8 cellular contexts compared by ENCODE assay signal in the genomic region with DNA sequence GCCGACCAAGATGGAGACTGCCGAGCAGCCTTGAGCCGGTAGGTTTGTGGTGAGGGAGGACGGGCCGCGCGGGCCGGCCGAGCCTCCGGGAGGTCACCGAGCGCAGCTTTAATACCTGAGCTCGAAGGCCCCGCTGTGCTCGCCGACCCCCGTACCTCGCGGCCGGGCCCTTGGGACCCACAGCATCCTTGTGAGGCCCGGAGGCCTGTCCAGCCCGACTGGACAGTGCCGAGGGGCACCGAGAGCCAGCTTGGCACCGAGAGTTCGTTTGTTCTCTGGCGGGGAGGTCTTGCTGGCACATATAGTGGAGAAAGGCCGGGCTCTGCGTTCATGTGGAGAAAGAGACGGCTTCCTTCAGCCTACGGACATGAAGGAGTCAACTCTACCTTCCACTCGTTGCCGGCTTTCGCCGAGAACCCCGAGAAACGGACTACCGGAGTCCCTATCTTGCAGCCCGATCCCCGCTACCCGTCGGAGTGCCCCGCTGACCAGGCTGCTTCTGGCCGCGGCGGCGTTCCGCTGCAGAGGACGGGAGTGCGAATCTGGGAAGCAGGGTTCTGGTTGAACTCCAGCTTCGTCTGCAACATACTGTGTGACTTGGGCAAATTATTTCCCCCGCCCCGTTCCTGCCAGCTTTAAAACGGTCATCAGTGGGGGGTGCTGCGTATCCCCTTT. TPM values are rescaled to one million over a fixed set of nuclear protein-coding genes. Genes with fewer than 3 reads are reported as not detected.
A peak's percentile ranks its signal among the peaks of the same experiment; 100 is the strongest.
DNase-seq lines count a peak whose midpoint lies in the region; ATAC-seq and TF ChIP-seq lines count a peak whose summit lies in the region.

No MANE protein-coding gene starts in this region.

- DNase-seq in naive thymus-derived CD8-positive, alpha-beta T cell: no peak
- DNase-seq in LoVo (ENCODE audit: low spot score) (no peak), NCI-H82 (lab: John Stamatoyannopoulos, UW) (no peak), NCI-H2081 (lab: John Stamatoyannopoulos, UW) (no peak), NCI-H1436 treated with DMSO at 0.1 percent for 48 hours (lab: John Stamatoyannopoulos, UW) (no peak)

- H3K27me3 Mint-ChIP-seq in naive thymus-derived CD8-positive, alpha-beta T cell: no peaks in the 10 kb centered on the region

- no peaks in the 10 kb centered on the region for H3F3A ChIP-seq in Loucy (ENCODE audit: low read depth)

- peaks cover 6% of the 10 kb centered on the region for H4K20me1 ChIP-seq in Loucy (ENCODE audit: insufficient read depth, low read length, poor library complexity, severe bottlenecking)

- peak; percentile 18 for ATAC-seq in GM18858 (IDR thresholded peaks at IDR 0.05; ENCODE audit: unreplicated experiment)
- no peak for ATAC-seq in naive thymus-derived CD8-positive, alpha-beta T cell

- peaks cover 5 to 25% (median 18%) of the 10 kb centered on the region in 4 donors for H3K4me1 Mint-ChIP-seq in naive thymus-derived CD8-positive, alpha-beta T cell

- POLR2A ChIA-PET in naive thymus-derived CD8-positive, alpha-beta T cell (lab: Charles Lee): interaction anchor here (0.6 to 8.2 kb wide), 20 partner anchors 14 to 1091 kb away, joined by 3 to 113 read pairs (median 4); a partner anchor contains a TSS

- no peak for TF ChIP-seq CTCF in Loucy (conservative IDR thresholded peaks at IDR 0.05; ENCODE audit: low read length)

- H3K27ac Mint-ChIP-seq in naive thymus-derived CD8-positive, alpha-beta T cell: peak overlapping the region; percentile 87 to 98 (median 95)

- peak overlapping the region; percentile 97 for H3K4me2 ChIP-seq in Loucy (ENCODE audit: low read depth, low read length, poor library complexity, severe bottlenecking)

- H3K27me3 ChIP-seq in Loucy (ENCODE audit: insufficient read depth, low read length, poor library complexity, severe bottlenecking) (no peaks in the 10 kb centered on the region), ectodermal cell (ENCODE audit: control insufficient read depth, insufficient read depth, low read length, poor library complexity, severe bottlenecking) (no peaks in the 10 kb centered on the region)

- H3K4me1 ChIP-seq in Loucy (ENCODE audit: insufficient read depth, low read length, poor library complexity, severe bottlenecking): peaks cover 17% of the 10 kb centered on the region
- peaks cover 12% of the 10 kb centered on the region for H3K4me1 ChIP-seq in ectodermal cell (ENCODE audit: control insufficient read depth, insufficient read depth, low read length)

- 0 out of 2 replicates have a peak overlapping the region, but pooled peaks have one; percentile 52 for H2AFZ ChIP-seq in Loucy (ENCODE audit: low read length)

- H3K9me2 ChIP-seq in Loucy (replicated peaks; ENCODE audit: low read depth, low read length): no peaks in the 10 kb centered on the region

- peaks cover 22% of the 10 kb centered on the region; the same call in 1 of the 2 replicates for H3K36me3 ChIP-seq in Loucy (ENCODE audit: insufficient read depth, low read length)
- peaks cover 19% of the 10 kb centered on the region for H3K36me3 ChIP-seq in ectodermal cell (ENCODE audit: control insufficient read depth, insufficient read depth, low read length)

- peaks cover 27% of the 10 kb centered on the region for H3K79me2 ChIP-seq in Loucy (ENCODE audit: insufficient read depth, low read length)

- peak overlapping the region; percentile 85 to 97 (median 92) for H3K4me3 Mint-ChIP-seq in naive thymus-derived CD8-positive, alpha-beta T cell

- no peaks in the 10 kb centered on the region for H3K9me3 Mint-ChIP-seq in naive thymus-derived CD8-positive, alpha-beta T cell

- H3K36me3 Mint-ChIP-seq in naive thymus-derived CD8-positive, alpha-beta T cell: peaks cover 0 to 28% (median 0%) of the 10 kb centered on the region in 3 donors

- peak overlapping the region; percentile 96 for H3K9ac ChIP-seq in Loucy (ENCODE audit: low read depth, low read length, poor library complexity, severe bottlenecking)

- H3K27ac ChIP-seq in ectodermal cell (ENCODE audit: insufficient read depth, low read depth, low read length, poor library complexity, severe bottlenecking): peak overlapping the region; percentile 39

- H3K4me3 ChIP-seq in Loucy (ENCODE audit: low read length, poor library complexity, severe bottlenecking): peak overlapping the region; percentile 95
- H3K4me3 ChIP-seq in ectodermal cell (ENCODE audit: insufficient read depth, low read depth, low read length): peak overlapping the region; percentile 97

- H3K9me3 ChIP-seq in Loucy (ENCODE audit: insufficient read depth, low read depth, low read length) (no peaks in the 10 kb centered on the region), ectodermal cell (ENCODE audit: control insufficient read depth, low read length) (no peaks in the 10 kb centered on the region)

- 1% methylated on average over 55 of the region's 55 CpGs for WGBS in ectodermal cell, 2 experiments

RNA-seq across cellular contexts. Expression of a gene that starts 0.3 kb away (rescaled TPM):
- polyA plus RNA-seq in ectodermal cell (2013, experiment 1 of 4): 34.3 TPM
- polyA plus RNA-seq in ectodermal cell (2013, experiment 2 of 4): 30.1 TPM
- 27.2 TPM for polyA plus RNA-seq in ectodermal cell (2013, experiment 3 of 4)
- polyA plus RNA-seq in ectodermal cell (2013, experiment 4 of 4): 28.1 TPM
- total RNA-seq in naive thymus-derived CD8-positive, alpha-beta T cell: 10 to 100 TPM; 56.6 to 65.6 TPM
- 10 to 100 TPM; 49.0 to 68.3 (median 54.7) TPM for polyA plus RNA-seq in naive thymus-derived CD8-positive, alpha-beta T cell

RNA-seq across cellular contexts. Expression of a gene that starts 23.8 kb away (rescaled TPM):
- 237 TPM for polyA plus RNA-seq in ectodermal cell (2013, experiment 1 of 4)
- polyA plus RNA-seq in ectodermal cell (2013, experiment 2 of 4): 280 TPM
- polyA plus RNA-seq in ectodermal cell (2013, experiment 3 of 4): 196 TPM
- polyA plus RNA-seq in ectodermal cell (2013, experiment 4 of 4): 222 TPM
- 10 to 100 TPM; 83.1 to 92.1 TPM for total RNA-seq in naive thymus-derived CD8-positive, alpha-beta T cell
- 10 to 100 TPM; 15.3 to 62.0 (median 42.1) TPM for polyA plus RNA-seq in naive thymus-derived CD8-positive, alpha-beta T cell

RNA-seq across cellular contexts. Expression of a gene that starts 43.4 kb away (rescaled TPM):
- not detected for polyA plus RNA-seq in ectodermal cell (2013, experiment 1 of 4)
- polyA plus RNA-seq in ectodermal cell (2013, experiment 2 of 4): 0.16 TPM
- 0.11 TPM for polyA plus RNA-seq in ectodermal cell (2013, experiment 3 of 4)
- 0.12 TPM for polyA plus RNA-seq in ectodermal cell (2013, experiment 4 of 4)
- under 1 TPM; 0.60 to 0.69 TPM for total RNA-seq in naive thymus-derived CD8-positive, alpha-beta T cell
- polyA plus RNA-seq in naive thymus-derived CD8-positive, alpha-beta T cell: not detected

RNA-seq across cellular contexts. Expression of a gene that starts 43.9 kb away (rescaled TPM):
- 1.0 TPM for polyA plus RNA-seq in ectodermal cell (2013, experiment 1 of 4)
- 1.6 TPM for polyA plus RNA-seq in ectodermal cell (2013, experiment 2 of 4)
- polyA plus RNA-seq in ectodermal cell (2013, experiment 3 of 4): 0.64 TPM
- 0.73 TPM for polyA plus RNA-seq in ectodermal cell (2013, experiment 4 of 4)
- 10 to 100 TPM; 23.5 to 25.1 TPM for total RNA-seq in naive thymus-derived CD8-positive, alpha-beta T cell
- 10 to 100 TPM in 2 of 3 donors, 1 to 10 TPM in 1; 8.7 to 22.9 (median 10.4) TPM for polyA plus RNA-seq in naive thymus-derived CD8-positive, alpha-beta T cell
